In genomic region chr1:208267896-208268295, GRCh38 we compare ENCODE assay signal across 22 cellular contexts. TPM values are rescaled to one million over a fixed set of nuclear protein-coding genes. Genes with fewer than 3 reads are reported as not detected.
"Had no signal": no experiment of that assay in that cellular context is flagged by ENCODE, and none has a peak within 500 bp of the region (broad histone marks: within the 10 kb centered on the region; RNA-seq: fewer than 3 reads in every experiment).

No MANE protein-coding gene starts in this region.

- H3K4me3 Mint-ChIP-seq: activated naive CD8-positive, alpha-beta T cell treated with anti-CD3 and anti-CD28 coated beads, Interleukin-2, amount 10 ng/mL, durations not matched to agents 7 days and 5 days; activated T-cell treated with anti-CD3 and anti-CD28 coated beads, Interleukin-2, amount 50 U/mL, for 24 hours; immature natural killer cell; naive thymus-derived CD4-positive, alpha-beta T cell had no signal

- H3K4me1 Mint-ChIP-seq: activated naive CD8-positive, alpha-beta T cell treated with anti-CD3 and anti-CD28 coated beads, Interleukin-2, amount 10 ng/mL, durations not matched to agents 7 days and 5 days; immature natural killer cell; naive thymus-derived CD4-positive, alpha-beta T cell had no signal

- H3K36me3 Mint-ChIP-seq: activated naive CD8-positive, alpha-beta T cell treated with anti-CD3 and anti-CD28 coated beads, Interleukin-2, amount 10 ng/mL, durations not matched to agents 7 days and 5 days; immature natural killer cell had no signal

- H3K27ac Mint-ChIP-seq: activated naive CD8-positive, alpha-beta T cell treated with anti-CD3 and anti-CD28 coated beads, Interleukin-2, amount 10 ng/mL, durations not matched to agents 7 days and 5 days; activated T-cell treated with anti-CD3 and anti-CD28 coated beads, Interleukin-2, amount 50 U/mL, for 24 hours; activated T-helper 2 cell treated with anti-CD3 and anti-CD28 coated beads, Interferon-gamma antibody, Interleukin-2, Interleukin-4, amounts not matched to agents 10 μg/mL and 5 μg/mL and 100 μg/mL, durations not matched to agents 14 hours and 24 hours and 36 hours; immature natural killer cell; naive thymus-derived CD4-positive, alpha-beta T cell had no signal

- H3K27ac ChIP-seq: cardiac muscle cell, foreskin keratinocyte, left lung, pancreas, psoas muscle, VCaP had no signal

- FAIRE-seq: pancreas had no signal

- H3K4me3 ChIP-seq: cardiac muscle cell, left lung, lung, pancreas, psoas muscle had no signal

- H3K36me3 ChIP-seq: cardiac muscle cell, left lung, pancreas had no signal

- H3K9me3 ChIP-seq: left lung, pancreas, psoas muscle had no signal

- H3K27me3 ChIP-seq: cardiac muscle cell had no signal

- H3K4me1 ChIP-seq: foreskin keratinocyte, left lung had no signal

- H3K9me3 Mint-ChIP-seq: activated naive CD8-positive, alpha-beta T cell treated with anti-CD3 and anti-CD28 coated beads, Interleukin-2, amount 10 ng/mL, durations not matched to agents 7 days and 5 days; activated T-cell treated with anti-CD3 and anti-CD28 coated beads, Interleukin-2, amount 50 U/mL, for 24 hours; activated T-helper 2 cell treated with anti-CD3 and anti-CD28 coated beads, Interferon-gamma antibody, Interleukin-2, Interleukin-4, amounts not matched to agents 10 μg/mL and 5 μg/mL and 100 μg/mL, durations not matched to agents 14 hours and 24 hours and 36 hours; immature natural killer cell had no signal

- DNase-seq: activated CD4-positive, alpha-beta T cell treated with anti-CD3 and anti-CD28 coated beads, Interleukin-2, amount 50 U/mL, for 1 hour; activated CD4-positive, CD25-positive, alpha-beta regulatory T cell treated with anti-CD3 and anti-CD28 coated beads, Interleukin-2, amount 50 U/mL, for 72 hours; activated CD8-positive, alpha-beta memory T cell treated with anti-CD3 and anti-CD28 coated beads, Interleukin-2, amount 50 U/mL, for 4 hours; activated naive CD4-positive, alpha-beta T cell treated with Interleukin-2 at 50 U/mL for 16 hours; activated naive CD8-positive, alpha-beta T cell treated with anti-CD3 and anti-CD28 coated beads, Interleukin-2, amount 10 ng/mL, durations not matched to agents 7 days and 5 days; activated T-cell treated with anti-CD3 and anti-CD28 coated beads, Interleukin-2, amount 50 U/mL, for 24 hours; amniotic stem cell; effector CD4-positive, alpha-beta T cell; foreskin keratinocyte; immature natural killer cell; kidney glomerular epithelial cell; left lung; naive thymus-derived CD4-positive, alpha-beta T cell; pancreas; psoas muscle; right cardiac atrium; stimulated activated CD4-positive, alpha-beta T cell treated with anti-CD3 and anti-CD28 coated beads, Interleukin-4, amount 100 ng/mL, for 24 hours; stimulated activated naive CD4-positive, alpha-beta T cell treated with Interleukin-2 at 50 U/mL for 16 hours had no signal

RNA-seq across cellular contexts. Expression of gene PLXNA2, which starts 23.7 kb away (rescaled TPM):
- polyA plus RNA-seq: naive thymus-derived CD4-positive, alpha-beta T cell had no signal
